24 cellular contexts compared by ENCODE assay signal in genomic region chr19:17682273-17682672, GRCh38. TPM values are rescaled to one million over a fixed set of nuclear protein-coding genes. Genes with fewer than 3 reads are reported as not detected.
"Had no signal": no experiment of that assay in that cellular context is flagged by ENCODE, and none has a peak within 500 bp of the region (broad histone marks: within the 10 kb centered on the region; RNA-seq: fewer than 3 reads in every experiment).

No MANE protein-coding gene starts in this region.

- H3K4me3 ChIP-seq: adrenal gland, body of pancreas, breast epithelium had no signal

- H3K36me3 Mint-ChIP-seq: activated CD4-positive, alpha-beta memory T cell treated with anti-CD3 and anti-CD28 coated beads for 36 hours; activated naive CD8-positive, alpha-beta T cell treated with anti-CD3 and anti-CD28 coated beads for 36 hours had no signal

- FAIRE-seq: astrocyte, TTC549 had no signal

- H3K4me3 Mint-ChIP-seq: activated CD4-positive, alpha-beta memory T cell treated with anti-CD3 and anti-CD28 coated beads for 36 hours; activated CD4-positive, alpha-beta T cell treated with anti-CD3 and anti-CD28 coated beads, Interleukin-2, amount 10 ng/mL, durations not matched to agents 24 days and 14 days; activated CD8-positive, alpha-beta T cell treated with anti-CD3 and anti-CD28 coated beads for 36 hours; activated naive CD4-positive, alpha-beta T cell treated with anti-CD3 and anti-CD28 coated beads for 36 hours; activated naive CD8-positive, alpha-beta T cell treated with anti-CD3 and anti-CD28 coated beads for 36 hours; activated T-cell treated with anti-CD3 and anti-CD28 coated beads, Interleukin-2, amount 50 U/mL, for 4 hours; activated T-cell treated with anti-CD3 and anti-CD28 coated beads, Interleukin-2, amount 50 U/mL, for 72 hours; activated T-helper 1 cell treated with anti-CD3 and anti-CD28 coated beads, Interleukin-12 subunit alpha, Interleukin-12 subunit beta, Interleukin-2, Interleukin-4 antibody, amounts not matched to agents 30 ng/mL and 10 ng/mL and 1 ng/mL, durations not matched to agents 14 hours and 24 hours and 36 hours; activated T-helper 17 cell treated with anti-CD3 and anti-CD28 coated beads, Interleukin-2, amount 50 U/mL, for 72 hours; T-helper 1 cell treated with Interleukin-12 subunit alpha and Interleukin-12 subunit beta and Interleukin-4 antibody, amounts not matched to agents 30 μg/mL and 1 μg/mL, for 36 hours; T-helper 2 cell treated with Interferon-gamma antibody and Interleukin-4, amounts not matched to agents 5 μg/mL and 100 μg/mL, for 36 hours had no signal

- DNase-seq: activated CD4-positive, alpha-beta T cell treated with anti-CD3 and anti-CD28 coated beads, Interleukin-2, amount 50 U/mL, for 4 hours; activated CD4-positive, CD25-positive, alpha-beta regulatory T cell treated with anti-CD3 and anti-CD28 coated beads, Interleukin-2, amount 50 U/mL, for 72 hours; activated T-cell treated with anti-CD3 and anti-CD28 coated beads for 4 hours; activated T-cell treated with anti-CD3 and anti-CD28 coated beads, Interleukin-2, amount 50 U/mL, for 4 hours; amniotic stem cell; central memory CD4-positive, alpha-beta T cell had no signal

- H3K4me1 ChIP-seq: breast epithelium had no signal

- H3K9me3 Mint-ChIP-seq: activated CD4-positive, alpha-beta memory T cell treated with anti-CD3 and anti-CD28 coated beads for 36 hours; activated CD4-positive, alpha-beta T cell treated with anti-CD3 and anti-CD28 coated beads, Interleukin-2, amount 10 ng/mL, durations not matched to agents 24 days and 14 days; activated CD8-positive, alpha-beta T cell treated with anti-CD3 and anti-CD28 coated beads for 36 hours; activated naive CD4-positive, alpha-beta T cell treated with anti-CD3 and anti-CD28 coated beads for 36 hours; activated naive CD4-positive, alpha-beta T cell treated with anti-CD3 and anti-CD28 coated beads, Interleukin-2, amount 50 U/mL, for 72 hours; activated naive CD8-positive, alpha-beta T cell treated with anti-CD3 and anti-CD28 coated beads for 36 hours; activated T-cell treated with anti-CD3 and anti-CD28 coated beads, Interleukin-2, amount 50 U/mL, for 4 hours; activated T-cell treated with anti-CD3 and anti-CD28 coated beads, Interleukin-2, amount 50 U/mL, for 72 hours; activated T-helper 1 cell treated with anti-CD3 and anti-CD28 coated beads, Interleukin-12 subunit alpha, Interleukin-12 subunit beta, Interleukin-2, Interleukin-4 antibody, amounts not matched to agents 30 ng/mL and 10 ng/mL and 1 ng/mL, durations not matched to agents 14 hours and 24 hours and 36 hours; activated T-helper 17 cell treated with anti-CD3 and anti-CD28 coated beads, Interleukin-2, amount 50 U/mL, for 72 hours; T-helper 1 cell treated with Interleukin-12 subunit alpha and Interleukin-12 subunit beta and Interleukin-4 antibody, amounts not matched to agents 30 μg/mL and 1 μg/mL, for 36 hours; T-helper 2 cell treated with Interferon-gamma antibody and Interleukin-4, amounts not matched to agents 5 μg/mL and 100 μg/mL, for 36 hours had no signal

- H3K4me1 Mint-ChIP-seq: activated T-helper 17 cell treated with anti-CD3 and anti-CD28 coated beads, Interleukin-2, amount 50 U/mL, for 72 hours had no signal

- H3K27me3 ChIP-seq: brain microvascular endothelial cell had no signal

- H3K9me3 ChIP-seq: adrenal gland, body of pancreas, breast epithelium had no signal

- H3K27ac Mint-ChIP-seq: activated CD4-positive, alpha-beta memory T cell treated with anti-CD3 and anti-CD28 coated beads for 36 hours; activated CD4-positive, alpha-beta T cell treated with anti-CD3 and anti-CD28 coated beads, Interleukin-2, amount 10 ng/mL, durations not matched to agents 24 days and 14 days; activated CD8-positive, alpha-beta T cell treated with anti-CD3 and anti-CD28 coated beads for 36 hours; activated naive CD4-positive, alpha-beta T cell treated with anti-CD3 and anti-CD28 coated beads for 36 hours; activated naive CD4-positive, alpha-beta T cell treated with anti-CD3 and anti-CD28 coated beads, Interleukin-2, amount 50 U/mL, for 72 hours; activated naive CD8-positive, alpha-beta T cell treated with anti-CD3 and anti-CD28 coated beads for 36 hours; activated T-cell treated with anti-CD3 and anti-CD28 coated beads, Interleukin-2, amount 50 U/mL, for 72 hours; activated T-helper 1 cell treated with anti-CD3 and anti-CD28 coated beads, Interleukin-12 subunit alpha, Interleukin-12 subunit beta, Interleukin-2, Interleukin-4 antibody, amounts not matched to agents 30 ng/mL and 10 ng/mL and 1 ng/mL, durations not matched to agents 14 hours and 24 hours and 36 hours; activated T-helper 17 cell treated with anti-CD3 and anti-CD28 coated beads, Interleukin-2, amount 50 U/mL, for 72 hours; T-helper 1 cell treated with Interleukin-12 subunit alpha and Interleukin-12 subunit beta and Interleukin-4 antibody, amounts not matched to agents 30 μg/mL and 1 μg/mL, for 36 hours; T-helper 2 cell treated with Interferon-gamma antibody and Interleukin-4, amounts not matched to agents 5 μg/mL and 100 μg/mL, for 36 hours had no signal

- ATAC-seq: activated CD8-positive, alpha-beta T cell treated with anti-CD3 and anti-CD28 coated beads for 36 hours; activated naive CD4-positive, alpha-beta T cell treated with anti-CD3 and anti-CD28 coated beads, Interleukin-2, amount 50 U/mL, for 72 hours; activated T-cell treated with anti-CD3 and anti-CD28 coated beads, Interleukin-2, amount 50 U/mL, for 72 hours; activated T-helper 17 cell treated with anti-CD3 and anti-CD28 coated beads, Interleukin-2, amount 50 U/mL, for 72 hours; body of pancreas had no signal

- H3K36me3 ChIP-seq: adrenal gland, brain microvascular endothelial cell, breast epithelium had no signal

- H3K27ac ChIP-seq: adrenal gland, body of pancreas, brain microvascular endothelial cell, breast epithelium, VCaP had no signal

RNA-seq across cellular contexts. Expression of gene UNC13A, which starts 5.9 kb away (rescaled TPM):
- total RNA-seq: activated CD8-positive, alpha-beta T cell treated with anti-CD3 and anti-CD28 coated beads for 36 hours; activated T-helper 1 cell treated with anti-CD3 and anti-CD28 coated beads, Interleukin-12 subunit alpha, Interleukin-12 subunit beta, Interleukin-2, Interleukin-4 antibody, amounts not matched to agents 30 ng/mL and 10 ng/mL and 1 ng/mL, durations not matched to agents 14 hours and 24 hours and 36 hours had no signal
